8 cellular contexts compared by ENCODE assay signal in genomic region chr17:63699638-63700527, GRCh38. TPM values are rescaled to one million over a fixed set of nuclear protein-coding genes. Genes with fewer than 3 reads are reported as not detected.
DNase-seq lines count a peak whose midpoint lies in the region; ATAC-seq, FAIRE-seq and TF ChIP-seq lines count a peak whose summit lies in the region.

Gene LIMD2 (minus strand): TSS chr17:63700125. CDS start chr17:63699298, 827 bp downstream.

- H3K27me3 ChIP-seq in thymus (ENCODE audit: control insufficient read depth, insufficient read depth), result no peaks in the 10 kb centered on the region

- H3K9me3 ChIP-seq in thymus (ENCODE audit: control insufficient read depth), result no peaks in the 10 kb centered on the region

- TF ChIP-seq CTCF in foreskin fibroblast (IDR thresholded peaks at IDR 0.05; ENCODE audit: low read depth, low read length), result no peak

- DNase-seq in GM18507 (ENCODE audit: extremely low spot score, insufficient read length, low read depth) (peak; percentile 50), OCI-M1 (lab: John Stamatoyannopoulos, UW) (peak; percentile 80), activated T-helper 1 cell treated with Interleukin-2 at 50 U/mL for 16 hours (ENCODE audit: low read depth) (peak; percentile 87), foreskin fibroblast (peak in 1 of 2 donors; percentile 49), occipital lobe (lab: John Stamatoyannopoulos, UW) (no peak), GM19240 (ENCODE audit: insufficient read length, low spot score) (no peak)

- peaks cover 43% of the 10 kb centered on the region for H3K36me3 ChIP-seq in thymus (ENCODE audit: control insufficient read depth, insufficient read depth)

- H3K4me3 ChIP-seq in foreskin fibroblast (ENCODE audit: low read depth in 1 of 2, low read length in 2 of 2) (peak within 1 kb of the TSS; percentile 44 to 48), thymus (ENCODE audit: low read length) (peak within 1 kb of the TSS; percentile 97)

- ATAC-seq in HG03196 (IDR thresholded peaks at IDR 0.05; ENCODE audit: unreplicated experiment), result peak; percentile 9

- WGBS in thymus, result 1% methylated on average over 133 of the region's 133 CpGs

- peaks cover 30% of the 10 kb centered on the region for H3K4me1 ChIP-seq in thymus (ENCODE audit: control insufficient read depth, insufficient read depth, low read length)

- H3K27ac ChIP-seq in thymus (ENCODE audit: low read depth), result peak within 1 kb of the TSS; percentile 98

- FAIRE-seq in GM18507 (lab: Jason Lieb, UNC), result no peak

RNA-seq across cellular contexts. Expression of gene LIMD2, which starts in this region (rescaled TPM):
- total RNA-seq in occipital lobe, result 15.0 TPM
- 309 TPM for polyA plus RNA-seq in thymus

Comparison
In these comparisons a context has a peak if more than half of its experiments do, and no peak if none do; other contexts are left out.
1. DNase-seq: peak in GM18507 (single experiment), OCI-M1 (single experiment) and activated T-helper 1 cell treated with Interleukin-2 at 50 U/mL for 16 hours (single experiment); none in occipital lobe (single experiment) and GM19240 (single experiment).